ENCODE assay signal across 1 cellular context in genomic region chr9:128094950-128095544, GRCh38.
TF ChIP-seq lines count a peak whose summit lies in the region.

No MANE protein-coding gene starts in this region.

TF ChIP-seq in K562, 482 proteins besides CTCF, POLR2A, EP300 and RAD21:
- no peak for TF ChIP-seq AFF1 (IDR thresholded peaks at IDR 0.05; ENCODE audit: low read depth in 1 of 2, partially characterized antibody in 2 of 2)
- TF ChIP-seq CEBPG (CRISPR knock-in tag; IDR thresholded peaks at IDR 0.05), result no peak
- TF ChIP-seq CEBPG (tag; conservative IDR thresholded peaks at IDR 0.05 in 1 of 2, IDR thresholded peaks at IDR 0.05 in 1 of 2), result no peak
- TF ChIP-seq E2F4 (CRISPR knock-in tag; IDR thresholded peaks at IDR 0.05; ENCODE audit: low read depth), result 0 out of 2 replicates have a peak, but pooled peaks have one; percentile 6
- peak; percentile 2 for TF ChIP-seq KDM5B (IDR thresholded peaks at IDR 0.05; ENCODE audit: insufficient replicate concordance, low read depth, low read length)
- TF ChIP-seq ZNF740 (CRISPR knock-in tag; IDR thresholded peaks at IDR 0.05), result no peak
- TF ChIP-seq ZNF740 (tag; IDR thresholded peaks at IDR 0.05), result 0 out of 4 replicates have a peak, but pooled peaks of 1 of the 2 experiments have one; percentile 25
- TF ChIP-seq ZNF609 (CRISPR knock-in tag; IDR thresholded peaks at IDR 0.05; ENCODE audit: borderline replicate concordance), result peak; percentile 62; the same call in 1 of the 2 replicates
- TF ChIP-seq ZFP91 (CRISPR knock-in tag; IDR thresholded peaks at IDR 0.05), result peak; percentile 55; the same call in 1 of the 2 replicates
- no peak for TF ChIP-seq ADNP (tag; IDR thresholded peaks at IDR 0.05)
